1 cellular context compared by ENCODE assay signal in the genomic region with DNA sequence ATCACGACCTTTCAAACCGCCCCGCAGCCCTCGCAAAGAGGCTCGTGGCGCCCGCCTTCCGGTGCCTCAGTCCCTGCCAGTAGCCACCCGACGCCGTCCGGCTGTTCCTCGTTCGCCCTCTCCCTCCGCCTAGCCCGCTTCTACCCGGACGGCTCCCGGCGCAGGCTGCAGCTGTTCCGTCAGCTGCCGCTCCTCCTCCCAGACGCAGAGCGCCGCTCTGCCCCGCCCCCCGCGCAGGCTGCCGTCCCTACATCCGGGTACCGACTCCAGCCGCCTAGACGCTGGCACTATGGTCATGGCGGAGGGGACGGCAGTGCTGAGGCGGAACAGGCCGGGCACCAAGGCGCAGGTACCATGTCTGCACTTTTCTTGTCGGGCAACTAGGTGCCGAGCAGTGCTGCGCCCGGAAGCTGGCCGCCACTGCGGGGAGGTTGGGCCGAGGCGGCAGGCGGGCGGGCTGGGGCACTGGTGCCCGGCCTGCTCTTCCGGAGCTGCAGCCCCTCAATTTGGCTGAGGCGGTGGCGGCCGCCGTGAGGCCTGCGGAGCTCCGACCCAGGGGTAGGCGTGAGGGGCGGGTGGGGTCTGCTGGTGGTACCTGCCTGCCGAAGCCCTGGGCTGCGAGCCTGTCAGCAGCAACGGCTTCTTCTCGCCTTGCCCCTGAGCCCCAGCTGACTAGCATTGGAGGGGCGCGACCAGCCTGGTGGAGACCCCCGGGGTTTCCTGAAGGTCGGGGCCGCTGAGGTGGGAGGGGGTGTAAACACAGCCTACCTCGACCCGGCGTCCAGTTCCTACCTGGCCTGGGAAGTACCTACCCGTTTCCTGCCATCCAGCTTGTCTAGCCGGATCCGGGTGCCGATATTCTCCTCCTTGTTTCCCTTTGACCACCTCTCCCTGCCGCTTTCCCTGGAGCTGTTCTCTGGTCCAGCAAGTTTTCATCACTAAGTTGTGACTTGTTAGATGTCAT.
TF ChIP-seq lines count a peak whose summit lies in the region.

A gene (plus strand): TSS at position 269 of the 964 bp plus-strand sequence. CDS start 21 bp downstream, at position 290.

TF ChIP-seq in K562, 482 proteins besides CTCF, POLR2A, EP300 and RAD21 (continued from another document and continues in another):
- TF ChIP-seq, protein P1, sequence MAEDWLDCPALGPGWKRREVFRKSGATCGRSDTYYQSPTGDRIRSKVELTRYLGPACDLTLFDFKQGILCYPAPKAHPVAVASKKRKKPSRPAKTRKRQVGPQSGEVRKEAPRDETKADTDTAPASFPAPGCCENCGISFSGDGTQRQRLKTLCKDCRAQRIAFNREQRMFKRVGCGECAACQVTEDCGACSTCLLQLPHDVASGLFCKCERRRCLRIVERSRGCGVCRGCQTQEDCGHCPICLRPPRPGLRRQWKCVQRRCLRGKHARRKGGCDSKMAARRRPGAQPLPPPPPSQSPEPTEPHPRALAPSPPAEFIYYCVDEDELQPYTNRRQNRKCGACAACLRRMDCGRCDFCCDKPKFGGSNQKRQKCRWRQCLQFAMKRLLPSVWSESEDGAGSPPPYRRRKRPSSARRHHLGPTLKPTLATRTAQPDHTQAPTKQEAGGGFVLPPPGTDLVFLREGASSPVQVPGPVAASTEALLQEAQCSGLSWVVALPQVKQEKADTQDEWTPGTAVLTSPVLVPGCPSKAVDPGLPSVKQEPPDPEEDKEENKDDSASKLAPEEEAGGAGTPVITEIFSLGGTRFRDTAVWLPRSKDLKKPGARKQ (CRISPR knock-in tag; IDR thresholded peaks at IDR 0.05) = no peak
- TF ChIP-seq ZNF184 (CRISPR knock-in tag; IDR thresholded peaks at IDR 0.05) (no peak), SMC3 (conservative IDR thresholded peaks at IDR 0.05; ENCODE audit: insufficient read depth, low read depth, low read length) (no peak), XRCC4 (IDR thresholded peaks at IDR 0.05; ENCODE audit: extremely low read depth, insufficient read depth, insufficient read length) (no peak), ARHGAP35 (IDR thresholded peaks at IDR 0.05; ENCODE audit: partially characterized antibody) (no peak), BRF1 (IDR thresholded peaks at IDR 0.05; ENCODE audit: borderline replicate concordance, extremely low read depth, insufficient read length) (no peak), PYGO2 (tag; IDR thresholded peaks at IDR 0.05) (no peak), CHD4 (IDR thresholded peaks at IDR 0.05; ENCODE audit: insufficient read depth, insufficient replicate concordance, low read depth, low read length, poor library complexity, severe bottlenecking) (no peak), GABPB2 (CRISPR knock-in tag; conservative IDR thresholded peaks at IDR 0.05) (no peak), ZNF444 (CRISPR knock-in tag; IDR thresholded peaks at IDR 0.05) (no peak), HCFC1 (IDR thresholded peaks at IDR 0.05; ENCODE audit: low read depth, low read length) (peak; percentile 69), ZNF780A (CRISPR knock-in tag; IDR thresholded peaks at IDR 0.05) (no peak), HMG20B (CRISPR knock-in tag; IDR thresholded peaks at IDR 0.05) (no peak), RB1 (IDR thresholded peaks at IDR 0.05; ENCODE audit: low read depth) (peak; percentile 64), CCNT2 (IDR thresholded peaks at IDR 0.05; ENCODE audit: borderline replicate concordance, extremely low read depth, insufficient read length, low read depth, low read length) (peak; percentile 97), MAFF (IDR thresholded peaks at IDR 0.05; ENCODE audit: low read length) (no peak), ZNF253 (CRISPR knock-in tag; conservative IDR thresholded peaks at IDR 0.05) (no peak), SUPT5H (IDR thresholded peaks at IDR 0.05) (peak; percentile 88), ZNF324 (CRISPR knock-in tag; IDR thresholded peaks at IDR 0.05) (no peak), NFIX (CRISPR knock-in tag; IDR thresholded peaks at IDR 0.05; ENCODE audit: low read depth) (no peak), ZNF23 (CRISPR knock-in tag; IDR thresholded peaks at IDR 0.05) (no peak), DDX20 (tag; IDR thresholded peaks at IDR 0.05; ENCODE audit: low read depth) (no peak)
- TF ChIP-seq, protein P2, sequence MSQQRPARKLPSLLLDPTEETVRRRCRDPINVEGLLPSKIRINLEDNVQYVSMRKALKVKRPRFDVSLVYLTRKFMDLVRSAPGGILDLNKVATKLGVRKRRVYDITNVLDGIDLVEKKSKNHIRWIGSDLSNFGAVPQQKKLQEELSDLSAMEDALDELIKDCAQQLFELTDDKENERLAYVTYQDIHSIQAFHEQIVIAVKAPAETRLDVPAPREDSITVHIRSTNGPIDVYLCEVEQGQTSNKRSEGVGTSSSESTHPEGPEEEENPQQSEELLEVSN (IDR thresholded peaks at IDR 0.05; ENCODE audit: borderline replicate concordance in 1 of 2, extremely low read depth in 1 of 2, insufficient read depth in 1 of 2, insufficient read length in 1 of 2, low read depth in 1 of 2, low read length in 1 of 2, poor library complexity in 1 of 2, severe bottlenecking in 1 of 2) = peak; percentile 89 to 94
- TF ChIP-seq, protein P3, sequence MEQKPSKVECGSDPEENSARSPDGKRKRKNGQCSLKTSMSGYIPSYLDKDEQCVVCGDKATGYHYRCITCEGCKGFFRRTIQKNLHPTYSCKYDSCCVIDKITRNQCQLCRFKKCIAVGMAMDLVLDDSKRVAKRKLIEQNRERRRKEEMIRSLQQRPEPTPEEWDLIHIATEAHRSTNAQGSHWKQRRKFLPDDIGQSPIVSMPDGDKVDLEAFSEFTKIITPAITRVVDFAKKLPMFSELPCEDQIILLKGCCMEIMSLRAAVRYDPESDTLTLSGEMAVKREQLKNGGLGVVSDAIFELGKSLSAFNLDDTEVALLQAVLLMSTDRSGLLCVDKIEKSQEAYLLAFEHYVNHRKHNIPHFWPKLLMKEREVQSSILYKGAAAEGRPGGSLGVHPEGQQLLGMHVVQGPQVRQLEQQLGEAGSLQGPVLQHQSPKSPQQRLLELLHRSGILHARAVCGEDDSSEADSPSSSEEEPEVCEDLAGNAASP (IDR thresholded peaks at IDR 0.05) = no peak
- TF ChIP-seq, protein P4, sequence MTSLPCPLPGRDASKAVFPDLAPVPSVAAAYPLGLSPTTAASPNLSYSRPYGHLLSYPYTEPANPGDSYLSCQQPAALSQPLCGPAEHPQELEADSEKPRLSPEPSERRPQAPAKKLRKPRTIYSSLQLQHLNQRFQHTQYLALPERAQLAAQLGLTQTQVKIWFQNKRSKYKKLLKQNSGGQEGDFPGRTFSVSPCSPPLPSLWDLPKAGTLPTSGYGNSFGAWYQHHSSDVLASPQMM (CRISPR knock-in tag; IDR thresholded peaks at IDR 0.05) = no peak
- TF ChIP-seq, protein P5, sequence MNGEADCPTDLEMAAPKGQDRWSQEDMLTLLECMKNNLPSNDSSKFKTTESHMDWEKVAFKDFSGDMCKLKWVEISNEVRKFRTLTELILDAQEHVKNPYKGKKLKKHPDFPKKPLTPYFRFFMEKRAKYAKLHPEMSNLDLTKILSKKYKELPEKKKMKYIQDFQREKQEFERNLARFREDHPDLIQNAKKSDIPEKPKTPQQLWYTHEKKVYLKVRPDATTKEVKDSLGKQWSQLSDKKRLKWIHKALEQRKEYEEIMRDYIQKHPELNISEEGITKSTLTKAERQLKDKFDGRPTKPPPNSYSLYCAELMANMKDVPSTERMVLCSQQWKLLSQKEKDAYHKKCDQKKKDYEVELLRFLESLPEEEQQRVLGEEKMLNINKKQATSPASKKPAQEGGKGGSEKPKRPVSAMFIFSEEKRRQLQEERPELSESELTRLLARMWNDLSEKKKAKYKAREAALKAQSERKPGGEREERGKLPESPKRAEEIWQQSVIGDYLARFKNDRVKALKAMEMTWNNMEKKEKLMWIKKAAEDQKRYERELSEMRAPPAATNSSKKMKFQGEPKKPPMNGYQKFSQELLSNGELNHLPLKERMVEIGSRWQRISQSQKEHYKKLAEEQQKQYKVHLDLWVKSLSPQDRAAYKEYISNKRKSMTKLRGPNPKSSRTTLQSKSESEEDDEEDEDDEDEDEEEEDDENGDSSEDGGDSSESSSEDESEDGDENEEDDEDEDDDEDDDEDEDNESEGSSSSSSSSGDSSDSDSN (IDR thresholded peaks at IDR 0.05; ENCODE audit: borderline replicate concordance in 1 of 2, low read depth in 2 of 2, low read length in 2 of 2) = peak; percentile 87 to 95; a peak in 3 of 4 replicates
- TF ChIP-seq, protein P6, sequence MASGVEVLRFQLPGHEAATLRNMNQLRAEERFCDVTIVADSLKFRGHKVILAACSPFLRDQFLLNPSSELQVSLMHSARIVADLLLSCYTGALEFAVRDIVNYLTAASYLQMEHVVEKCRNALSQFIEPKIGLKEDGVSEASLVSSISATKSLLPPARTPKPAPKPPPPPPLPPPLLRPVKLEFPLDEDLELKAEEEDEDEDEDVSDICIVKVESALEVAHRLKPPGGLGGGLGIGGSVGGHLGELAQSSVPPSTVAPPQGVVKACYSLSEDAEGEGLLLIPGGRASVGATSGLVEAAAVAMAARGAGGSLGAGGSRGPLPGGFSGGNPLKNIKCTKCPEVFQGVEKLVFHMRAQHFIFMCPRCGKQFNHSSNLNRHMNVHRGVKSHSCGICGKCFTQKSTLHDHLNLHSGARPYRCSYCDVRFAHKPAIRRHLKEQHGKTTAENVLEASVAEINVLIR (CRISPR knock-in tag; IDR thresholded peaks at IDR 0.05) = peak; percentile 32; the same call in 1 of the 2 replicates
- TF ChIP-seq, protein P7, sequence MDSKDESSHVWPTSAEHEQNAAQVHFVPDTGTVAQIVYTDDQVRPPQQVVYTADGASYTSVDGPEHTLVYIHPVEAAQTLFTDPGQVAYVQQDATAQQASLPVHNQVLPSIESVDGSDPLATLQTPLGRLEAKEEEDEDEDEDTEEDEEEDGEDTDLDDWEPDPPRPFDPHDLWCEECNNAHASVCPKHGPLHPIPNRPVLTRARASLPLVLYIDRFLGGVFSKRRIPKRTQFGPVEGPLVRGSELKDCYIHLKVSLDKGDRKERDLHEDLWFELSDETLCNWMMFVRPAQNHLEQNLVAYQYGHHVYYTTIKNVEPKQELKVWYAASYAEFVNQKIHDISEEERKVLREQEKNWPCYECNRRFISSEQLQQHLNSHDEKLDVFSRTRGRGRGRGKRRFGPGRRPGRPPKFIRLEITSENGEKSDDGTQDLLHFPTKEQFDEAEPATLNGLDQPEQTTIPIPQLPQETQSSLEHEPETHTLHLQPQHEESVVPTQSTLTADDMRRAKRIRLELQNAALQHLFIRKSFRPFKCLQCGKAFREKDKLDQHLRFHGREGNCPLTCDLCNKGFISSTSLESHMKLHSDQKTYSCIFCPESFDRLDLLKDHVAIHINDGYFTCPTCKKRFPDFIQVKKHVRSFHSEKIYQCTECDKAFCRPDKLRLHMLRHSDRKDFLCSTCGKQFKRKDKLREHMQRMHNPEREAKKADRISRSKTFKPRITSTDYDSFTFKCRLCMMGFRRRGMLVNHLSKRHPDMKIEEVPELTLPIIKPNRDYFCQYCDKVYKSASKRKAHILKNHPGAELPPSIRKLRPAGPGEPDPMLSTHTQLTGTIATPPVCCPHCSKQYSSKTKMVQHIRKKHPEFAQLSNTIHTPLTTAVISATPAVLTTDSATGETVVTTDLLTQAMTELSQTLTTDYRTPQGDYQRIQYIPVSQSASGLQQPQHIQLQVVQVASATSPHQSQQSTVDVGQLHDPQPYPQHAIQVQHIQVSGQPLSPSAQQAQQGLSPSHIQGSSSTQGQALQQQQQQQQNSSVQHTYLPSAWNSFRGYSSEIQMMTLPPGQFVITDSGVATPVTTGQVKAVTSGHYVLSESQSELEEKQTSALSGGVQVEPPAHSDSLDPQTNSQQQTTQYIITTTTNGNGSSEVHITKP (IDR thresholded peaks at IDR 0.05; ENCODE audit: partially characterized antibody) = peak; percentile 79
- TF ChIP-seq, protein P8, sequence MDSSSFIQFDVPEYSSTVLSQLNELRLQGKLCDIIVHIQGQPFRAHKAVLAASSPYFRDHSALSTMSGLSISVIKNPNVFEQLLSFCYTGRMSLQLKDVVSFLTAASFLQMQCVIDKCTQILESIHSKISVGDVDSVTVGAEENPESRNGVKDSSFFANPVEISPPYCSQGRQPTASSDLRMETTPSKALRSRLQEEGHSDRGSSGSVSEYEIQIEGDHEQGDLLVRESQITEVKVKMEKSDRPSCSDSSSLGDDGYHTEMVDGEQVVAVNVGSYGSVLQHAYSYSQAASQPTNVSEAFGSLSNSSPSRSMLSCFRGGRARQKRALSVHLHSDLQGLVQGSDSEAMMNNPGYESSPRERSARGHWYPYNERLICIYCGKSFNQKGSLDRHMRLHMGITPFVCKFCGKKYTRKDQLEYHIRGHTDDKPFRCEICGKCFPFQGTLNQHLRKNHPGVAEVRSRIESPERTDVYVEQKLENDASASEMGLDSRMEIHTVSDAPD (CRISPR knock-in tag; IDR thresholded peaks at IDR 0.05) = no peak
- TF ChIP-seq, protein P9, sequence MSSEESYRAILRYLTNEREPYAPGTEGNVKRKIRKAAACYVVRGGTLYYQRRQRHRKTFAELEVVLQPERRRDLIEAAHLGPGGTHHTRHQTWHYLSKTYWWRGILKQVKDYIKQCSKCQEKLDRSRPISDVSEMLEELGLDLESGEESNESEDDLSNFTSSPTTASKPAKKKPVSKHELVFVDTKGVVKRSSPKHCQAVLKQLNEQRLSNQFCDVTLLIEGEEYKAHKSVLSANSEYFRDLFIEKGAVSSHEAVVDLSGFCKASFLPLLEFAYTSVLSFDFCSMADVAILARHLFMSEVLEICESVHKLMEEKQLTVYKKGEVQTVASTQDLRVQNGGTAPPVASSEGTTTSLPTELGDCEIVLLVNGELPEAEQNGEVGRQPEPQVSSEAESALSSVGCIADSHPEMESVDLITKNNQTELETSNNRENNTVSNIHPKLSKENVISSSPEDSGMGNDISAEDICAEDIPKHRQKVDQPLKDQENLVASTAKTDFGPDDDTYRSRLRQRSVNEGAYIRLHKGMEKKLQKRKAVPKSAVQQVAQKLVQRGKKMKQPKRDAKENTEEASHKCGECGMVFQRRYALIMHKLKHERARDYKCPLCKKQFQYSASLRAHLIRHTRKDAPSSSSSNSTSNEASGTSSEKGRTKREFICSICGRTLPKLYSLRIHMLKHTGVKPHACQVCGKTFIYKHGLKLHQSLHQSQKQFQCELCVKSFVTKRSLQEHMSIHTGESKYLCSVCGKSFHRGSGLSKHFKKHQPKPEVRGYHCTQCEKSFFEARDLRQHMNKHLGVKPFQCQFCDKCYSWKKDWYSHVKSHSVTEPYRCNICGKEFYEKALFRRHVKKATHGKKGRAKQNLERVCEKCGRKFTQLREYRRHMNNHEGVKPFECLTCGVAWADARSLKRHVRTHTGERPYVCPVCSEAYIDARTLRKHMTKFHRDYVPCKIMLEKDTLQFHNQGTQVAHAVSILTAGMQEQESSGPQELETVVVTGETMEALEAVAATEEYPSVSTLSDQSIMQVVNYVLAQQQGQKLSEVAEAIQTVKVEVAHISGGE (CRISPR knock-in tag; IDR thresholded peaks at IDR 0.05) = peak; percentile 88 to 96 (median 96)
- TF ChIP-seq, protein P10, sequence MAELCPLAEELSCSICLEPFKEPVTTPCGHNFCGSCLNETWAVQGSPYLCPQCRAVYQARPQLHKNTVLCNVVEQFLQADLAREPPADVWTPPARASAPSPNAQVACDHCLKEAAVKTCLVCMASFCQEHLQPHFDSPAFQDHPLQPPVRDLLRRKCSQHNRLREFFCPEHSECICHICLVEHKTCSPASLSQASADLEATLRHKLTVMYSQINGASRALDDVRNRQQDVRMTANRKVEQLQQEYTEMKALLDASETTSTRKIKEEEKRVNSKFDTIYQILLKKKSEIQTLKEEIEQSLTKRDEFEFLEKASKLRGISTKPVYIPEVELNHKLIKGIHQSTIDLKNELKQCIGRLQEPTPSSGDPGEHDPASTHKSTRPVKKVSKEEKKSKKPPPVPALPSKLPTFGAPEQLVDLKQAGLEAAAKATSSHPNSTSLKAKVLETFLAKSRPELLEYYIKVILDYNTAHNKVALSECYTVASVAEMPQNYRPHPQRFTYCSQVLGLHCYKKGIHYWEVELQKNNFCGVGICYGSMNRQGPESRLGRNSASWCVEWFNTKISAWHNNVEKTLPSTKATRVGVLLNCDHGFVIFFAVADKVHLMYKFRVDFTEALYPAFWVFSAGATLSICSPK (IDR thresholded peaks at IDR 0.05; ENCODE audit: borderline replicate concordance) = no peak
